Comparison of ENCODE assay signal across 8 cellular contexts in genomic region chr12:122265931-122266771, GRCh38. TPM values are rescaled to one million over a fixed set of nuclear protein-coding genes. Genes with fewer than 3 reads are reported as not detected.
DNase-seq lines count a peak whose midpoint lies in the region; ATAC-seq and TF ChIP-seq lines count a peak whose summit lies in the region.

Gene VPS33A (minus strand): TSS chr12:122266494. CDS start chr12:122266408, 86 bp downstream.

- peak within 1 kb of the TSS; percentile 88 for H3K9ac ChIP-seq in smooth muscle cell (ENCODE audit: low read depth)

- peaks cover 1 to 17% (median 16%) of the 10 kb centered on the region in 3 donors for H3K36me3 Mint-ChIP-seq in immature natural killer cell

- peak within 1 kb of the TSS; percentile 92 for H3K27ac ChIP-seq in caudate nucleus (ENCODE audit: low read depth, low read length)
- peak within 1 kb of the TSS; percentile 87 for H3K27ac ChIP-seq in smooth muscle cell (ENCODE audit: low read depth)

- H3K4me3 ChIP-seq in AG09309 (ENCODE audit: control insufficient read depth, low read depth, low read length) = peak within 1 kb of the TSS; percentile 62
- H3K4me3 ChIP-seq in smooth muscle cell = peak within 1 kb of the TSS; percentile 79

- peak within 1 kb of the TSS; percentile 98 for H3K4me2 ChIP-seq in smooth muscle cell

- no peaks in the 10 kb centered on the region for H3K36me3 ChIP-seq in smooth muscle cell (ENCODE audit: low read depth)

- DNase-seq in AG09309 (ENCODE audit: low read depth) = peak; percentile 98
- peak; percentile 91 for DNase-seq in NCI-H345 treated with DMSO at 0.1 percent for 48 hours (lab: John Stamatoyannopoulos, UW; ENCODE audit: unreplicated experiment)
- DNase-seq in activated CD4-positive, CD25-positive, alpha-beta regulatory T cell (lab: John Stamatoyannopoulos, UW) = peak; percentile 82 to 90 (median 82)
- DNase-seq in caudate nucleus (lab: John Stamatoyannopoulos, UW) = peak; percentile 55 to 98 (median 92)
- DNase-seq in immature natural killer cell = peak; percentile 91 to 93 (median 93)
- DNase-seq in smooth muscle cell (lab: John Stamatoyannopoulos, UW; ENCODE audit: unreplicated experiment) = peak; percentile 83

- no peaks in the 10 kb centered on the region for H3K27me3 ChIP-seq in smooth muscle cell (ENCODE audit: low read depth)

- H3K79me2 ChIP-seq in smooth muscle cell (ENCODE audit: low read depth) = peaks cover 7% of the 10 kb centered on the region

- no peaks in the 10 kb centered on the region for H4K20me1 ChIP-seq in smooth muscle cell (ENCODE audit: low read depth)

- H3K27me3 Mint-ChIP-seq in immature natural killer cell (ENCODE audit: low read depth in 3 of 3) = peaks cover 16 to 19% (median 17%) of the 10 kb centered on the region in 3 donors

- H3K27ac Mint-ChIP-seq in immature natural killer cell = peak within 1 kb of the TSS; percentile 94 to 99 (median 98)

- H3F3A ChIP-seq in smooth muscle cell (ENCODE audit: low read depth) = peaks cover 5% of the 10 kb centered on the region

- H2AFZ ChIP-seq in smooth muscle cell (ENCODE audit: low read depth) = peak within 1 kb of the TSS; percentile 98

- no peak for TF ChIP-seq CTCF in AG09309 (IDR thresholded peaks at IDR 0.05; ENCODE audit: control insufficient read depth, insufficient read depth, low read depth, low read length, missing control alignments)
- TF ChIP-seq CTCF in smooth muscle cell (IDR thresholded peaks at IDR 0.05; ENCODE audit: borderline replicate concordance, insufficient read depth, poor library complexity, severe bottlenecking) = no peak

- ATAC-seq in GM19025 (IDR thresholded peaks at IDR 0.05; ENCODE audit: low read depth, unreplicated experiment) (peak; percentile 84), HG03280 (IDR thresholded peaks at IDR 0.05; ENCODE audit: unreplicated experiment) (peak; percentile 87)

- H3K4me1 ChIP-seq in smooth muscle cell (ENCODE audit: low read depth) = peaks cover 9% of the 10 kb centered on the region

- peaks cover 0 to 3% (median 0%) of the 10 kb centered on the region in 6 donors for H3K9me3 Mint-ChIP-seq in immature natural killer cell

- no peaks in the 10 kb centered on the region for H3K9me3 ChIP-seq in smooth muscle cell (replicated peaks; ENCODE audit: low read depth)

- peak within 1 kb of the TSS; percentile 94 to 98 (median 97) for H3K4me3 Mint-ChIP-seq in immature natural killer cell

- H3K4me1 Mint-ChIP-seq in immature natural killer cell = peaks cover 25 to 37% of the 10 kb centered on the region in 2 donors

- WGBS in smooth muscle cell (ENCODE audit: low lambda C conversion rate) = 2% methylated on average over 65 of the region's 68 CpGs

RNA-seq across cellular contexts. Expression of gene VPS33A, which starts in this region (rescaled TPM):
- 10 to 100 TPM; 17.6 to 37.0 (median 32.7) TPM for polyA plus RNA-seq in immature natural killer cell
- total RNA-seq in smooth muscle cell = 16.9 and 29.2 TPM in 2 replicates
- 23.5 and 28.5 TPM in 2 replicates for polyA plus RNA-seq in smooth muscle cell

Comparison
In these comparisons a context has a peak if more than half of its experiments do, and no peak if none do; other contexts are left out.
1. Peak in every context shown above with its lines: DNase-seq, ATAC-seq, H3K4me3 ChIP-seq and H3K27ac ChIP-seq.